Comparison of ENCODE assay signal across 6 cellular contexts in the genomic region with DNA sequence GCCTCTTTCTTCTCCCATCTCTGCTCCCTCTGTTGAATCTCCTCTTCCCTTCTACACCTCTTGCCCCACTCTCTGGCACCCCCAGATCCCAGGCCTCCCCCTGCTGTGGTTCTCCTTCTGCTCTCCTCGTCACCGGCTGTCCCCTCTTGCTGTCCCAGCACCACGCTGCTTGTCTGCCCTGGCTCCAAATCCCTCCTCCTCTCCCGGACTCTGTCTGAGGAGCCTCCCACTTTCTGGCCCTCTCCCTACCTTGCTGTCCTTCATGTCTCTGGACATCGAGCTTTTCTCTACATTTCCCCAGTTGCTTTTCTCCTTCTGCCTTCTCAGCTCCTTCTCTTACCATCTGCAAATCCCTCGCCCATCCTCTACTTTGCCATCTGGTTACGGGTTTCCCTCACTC. TPM values are rescaled to one million over a fixed set of nuclear protein-coding genes. Genes with fewer than 3 reads are reported as not detected.
DNase-seq lines count a peak whose midpoint lies in the region; ATAC-seq and TF ChIP-seq lines count a peak whose summit lies in the region.

No MANE protein-coding gene starts in this region.

- no peaks in the 10 kb centered on the region for H3K9me2 ChIP-seq in DOHH2 (replicated peaks; ENCODE audit: control insufficient read depth, low read length)

- H3K27me3 ChIP-seq in DOHH2 (ENCODE audit: control insufficient read depth, low read length), result no peaks in the 10 kb centered on the region

- H3K4me3 ChIP-seq in DOHH2 (ENCODE audit: low read length) (peak overlapping the region; percentile 72), mesodermal cell (ENCODE audit: extremely low read depth, insufficient read depth, low read length, poor library complexity, severe bottlenecking) (peak overlapping the region; percentile 55)

- no peak for TF ChIP-seq CTCF in DOHH2 (IDR thresholded peaks at IDR 0.05; ENCODE audit: low read depth, low read length, poor library complexity, severe bottlenecking)

- H3K79me2 ChIP-seq in DOHH2 (ENCODE audit: control insufficient read depth, low read length), result peaks cover 23% of the 10 kb centered on the region

- H3K27ac ChIP-seq in DOHH2 (ENCODE audit: low read depth, low read length) (no peak overlapping the region), mesodermal cell (ENCODE audit: low read depth, low read length, severe bottlenecking) (no peak overlapping the region)

- H3K36me3 ChIP-seq in DOHH2 (ENCODE audit: control insufficient read depth, low read length) (peaks cover 23% of the 10 kb centered on the region), mesodermal cell (ENCODE audit: control insufficient read depth, insufficient read depth, low read length) (peaks cover 20% of the 10 kb centered on the region)

- H3K9me3 ChIP-seq in DOHH2 (ENCODE audit: control insufficient read depth, insufficient read depth, low read length) (peaks cover 7% of the 10 kb centered on the region; the same call in 1 of the 2 replicates), mesodermal cell (ENCODE audit: control insufficient read depth, low read length) (peaks cover 5% of the 10 kb centered on the region)

- H3F3A ChIP-seq in DOHH2 (ENCODE audit: control insufficient read depth, insufficient read depth), result no peaks in the 10 kb centered on the region

- H4K20me1 ChIP-seq in DOHH2 (ENCODE audit: control insufficient read depth, insufficient read depth, low read depth, low read length), result no peaks in the 10 kb centered on the region

- peak overlapping the region; percentile 63 for H3K4me2 ChIP-seq in DOHH2 (ENCODE audit: low read length)

- 44 to 51% methylated on average over 7 of the region's 7 CpGs for WGBS in mesodermal cell (ENCODE audit: insufficient coverage in 2 of 2), 2 experiments

- no peak for DNase-seq in activated naive CD4-positive, alpha-beta T cell treated with anti-CD3 and anti-CD28 coated beads, Interleukin-2, amount 50 U/mL, for 72 hours (ENCODE audit: low spot score in 2 of 2)
- DNase-seq in HT-29 (ENCODE audit: low spot score), result no peak
- DNase-seq in SKM-1 treated with dmso at 0.1 percent for 144 hours (lab: John Stamatoyannopoulos, UW; ENCODE audit: unreplicated experiment), result no peak

- H3K4me1 ChIP-seq in DOHH2 (ENCODE audit: control insufficient read depth, low read length) (peaks cover 13% of the 10 kb centered on the region), mesodermal cell (ENCODE audit: control insufficient read depth, insufficient read depth, low read length, poor library complexity, severe bottlenecking) (no peaks in the 10 kb centered on the region)

- no peak for ATAC-seq in activated naive CD4-positive, alpha-beta T cell treated with anti-CD3 and anti-CD28 coated beads, Interleukin-2, amount 50 U/mL, for 72 hours
- no peak for ATAC-seq in HG02981 (IDR thresholded peaks at IDR 0.05; ENCODE audit: unreplicated experiment)

- peak overlapping the region; percentile 67 to 86 for H3K27ac Mint-ChIP-seq in activated naive CD4-positive, alpha-beta T cell treated with anti-CD3 and anti-CD28 coated beads, Interleukin-2, amount 50 U/mL, for 72 hours

- peaks cover 60 to 71% of the 10 kb centered on the region in 2 donors for H3K36me3 Mint-ChIP-seq in activated naive CD4-positive, alpha-beta T cell treated with anti-CD3 and anti-CD28 coated beads, Interleukin-2, amount 50 U/mL, for 72 hours

- H3K9me3 Mint-ChIP-seq in activated naive CD4-positive, alpha-beta T cell treated with anti-CD3 and anti-CD28 coated beads, Interleukin-2, amount 50 U/mL, for 72 hours, result peaks cover 34 to 39% of the 10 kb centered on the region in 2 donors

RNA-seq across cellular contexts. Expression of a gene that starts 1.3 kb away (rescaled TPM):
- 1 to 10 TPM; 5.6 TPM for total RNA-seq in activated naive CD4-positive, alpha-beta T cell treated with anti-CD3 and anti-CD28 coated beads, Interleukin-2, amount 50 U/mL, for 72 hours
- polyA plus RNA-seq in mesodermal cell (2013, experiment 1 of 2), result 5.0 TPM
- 7.2 TPM for polyA plus RNA-seq in mesodermal cell (2013, experiment 2 of 2)
- not detected in 2 replicates for total RNA-seq in HT-29 (2014; rRNA removed; shearing (Covaris generic))

RNA-seq across cellular contexts. Expression of a gene that starts 24.9 kb away (rescaled TPM):
- total RNA-seq in activated naive CD4-positive, alpha-beta T cell treated with anti-CD3 and anti-CD28 coated beads, Interleukin-2, amount 50 U/mL, for 72 hours, result 1 to 10 TPM; 1.6 to 2.8 TPM
- 8.4 TPM for polyA plus RNA-seq in mesodermal cell (2013, experiment 1 of 2)
- polyA plus RNA-seq in mesodermal cell (2013, experiment 2 of 2), result 11.0 TPM
- not detected in 2 replicates for total RNA-seq in HT-29 (2014; rRNA removed; shearing (Covaris generic))

RNA-seq across cellular contexts. Expression of a gene that starts 35.6 kb away (rescaled TPM):
- 1 to 10 TPM; 3.1 to 4.4 TPM for total RNA-seq in activated naive CD4-positive, alpha-beta T cell treated with anti-CD3 and anti-CD28 coated beads, Interleukin-2, amount 50 U/mL, for 72 hours
- 4.2 TPM for polyA plus RNA-seq in mesodermal cell (2013, experiment 1 of 2)
- polyA plus RNA-seq in mesodermal cell (2013, experiment 2 of 2), result 4.8 TPM
- total RNA-seq in HT-29 (2014; rRNA removed; shearing (Covaris generic)), result not detected in 2 replicates

RNA-seq across cellular contexts. Expression of a gene that starts 54.4 kb away (rescaled TPM):
- 10 to 100 TPM; 32.7 to 54.8 TPM for total RNA-seq in activated naive CD4-positive, alpha-beta T cell treated with anti-CD3 and anti-CD28 coated beads, Interleukin-2, amount 50 U/mL, for 72 hours
- 39.1 TPM for polyA plus RNA-seq in mesodermal cell (2013, experiment 1 of 2)
- polyA plus RNA-seq in mesodermal cell (2013, experiment 2 of 2), result 40.5 TPM
- total RNA-seq in HT-29 (2014; rRNA removed; shearing (Covaris generic)), result 8.5 and 14.9 TPM in 2 replicates
